ENCODE assay signal across 11 cellular contexts in genomic region chr1:15885269-15885668, GRCh38. TPM values are rescaled to one million over a fixed set of nuclear protein-coding genes. Genes with fewer than 3 reads are reported as not detected.
DNase-seq lines count a peak whose midpoint lies in the region; ATAC-seq and TF ChIP-seq lines count a peak whose summit lies in the region.
"Had no signal": no experiment of that assay in that cellular context is flagged by ENCODE, and none has a peak within 500 bp of the region (broad histone marks: within the 10 kb centered on the region; RNA-seq: fewer than 3 reads in every experiment).

No MANE protein-coding gene starts in this region.

- CTCF ChIA-PET in CD4-positive, alpha-beta T cell (lab: Charles Lee): interaction anchor here (1.1 kb wide), 1 partner anchor 11 kb away, joined by 3 read pairs; no protein-coding TSS in a partner anchor

- H3K9me3 Mint-ChIP-seq in CD4-positive, alpha-beta T cell: no peaks in the 10 kb centered on the region
- no peaks in the 10 kb centered on the region for H3K9me3 Mint-ChIP-seq in progenitor cell of endocrine pancreas (ENCODE audit: low read depth)

- no peak overlapping the region for H2AFZ ChIP-seq in OCI-LY1 (ENCODE audit: low read length)

- no peak overlapping the region for H3K27ac ChIP-seq in CD4-positive, alpha-beta T cell (ENCODE audit: low read depth, low read length)
- H3K27ac ChIP-seq in OCI-LY1 (ENCODE audit: low read depth, low read length, poor library complexity, severe bottlenecking) (peak overlapping the region; percentile 79), esophagus muscularis mucosa (replicated peaks in 1 of 4) (peak overlapping the region; percentile 80 to 93 (median 92)), mesendoderm (ENCODE audit: low read depth, low read length) (no peak overlapping the region)

- no peak overlapping the region for H3K4me3 Mint-ChIP-seq in CD4-positive, alpha-beta T cell
- no peak overlapping the region for H3K4me3 Mint-ChIP-seq in progenitor cell of endocrine pancreas (ENCODE audit: low read depth)
- H3K4me3 Mint-ChIP-seq: activated CD8-positive, alpha-beta T cell treated with anti-CD3 and anti-CD28 coated beads, Interleukin-2, amount 10 ng/mL, durations not matched to agents 7 days and 5 days had no signal

- no peak overlapping the region for H3K56ac ChIP-seq in mesendoderm (ENCODE audit: low read length)

- no peak for TF ChIP-seq POLR2A in esophagus muscularis mucosa (IDR thresholded peaks at IDR 0.05; ENCODE audit: low read depth)

- no peaks in the 10 kb centered on the region for H3K9me3 ChIP-seq in CD4-positive, alpha-beta T cell (ENCODE audit: control insufficient read depth, low read length)
- no peaks in the 10 kb centered on the region for H3K9me3 ChIP-seq in OCI-LY1 (ENCODE audit: low read length)
- H3K9me3 ChIP-seq in esophagus muscularis mucosa: no peaks in the 10 kb centered on the region

- H3K27me3 ChIP-seq in CD4-positive, alpha-beta T cell (ENCODE audit: control insufficient read depth, insufficient read depth, low read length): no peaks in the 10 kb centered on the region
- no peaks in the 10 kb centered on the region for H3K27me3 ChIP-seq in OCI-LY1 (ENCODE audit: insufficient read depth, low read length)
- H3K27me3 ChIP-seq in esophagus muscularis mucosa: no peaks in the 10 kb centered on the region
- H3K27me3 ChIP-seq in mesendoderm (ENCODE audit: insufficient read depth, low read length, poor library complexity): no peaks in the 10 kb centered on the region

- H3K23ac ChIP-seq in mesendoderm (ENCODE audit: low read length): no peak overlapping the region

- no peak overlapping the region for H2BK15ac ChIP-seq in mesendoderm (replicated peaks; ENCODE audit: low read depth)

- H3K4me1 ChIP-seq in OCI-LY1 (ENCODE audit: insufficient read depth, low read length, severe bottlenecking): peaks cover 49% of the 10 kb centered on the region
- H3K4me1 ChIP-seq in esophagus muscularis mucosa: peaks cover 36 to 87% (median 76%) of the 10 kb centered on the region in 4 donors
- peaks cover 2% of the 10 kb centered on the region for H3K4me1 ChIP-seq in mesendoderm (ENCODE audit: control insufficient read depth, low read depth, low read length)

- no peaks in the 10 kb centered on the region for H3F3A ChIP-seq in OCI-LY1 (ENCODE audit: insufficient read depth, low read length)

- peak overlapping the region; percentile 68 for H3K27ac Mint-ChIP-seq in CD4-positive, alpha-beta T cell
- peak overlapping the region; percentile 96 for H3K27ac Mint-ChIP-seq in progenitor cell of endocrine pancreas
- H3K27ac Mint-ChIP-seq: activated CD8-positive, alpha-beta T cell treated with anti-CD3 and anti-CD28 coated beads, Interleukin-2, amount 10 ng/mL, durations not matched to agents 7 days and 5 days had no signal

- no peaks in the 10 kb centered on the region for H4K20me1 ChIP-seq in OCI-LY1 (ENCODE audit: insufficient read depth, low read length)

- no peak overlapping the region for H4K5ac ChIP-seq in mesendoderm (ENCODE audit: low read length)

- H3K9me2 ChIP-seq in OCI-LY1 (ENCODE audit: low read depth, low read length): no peaks in the 10 kb centered on the region

- no peak overlapping the region for H3K18ac ChIP-seq in mesendoderm (ENCODE audit: low read length)

- WGBS in esophagus muscularis mucosa: 41% methylated on average over 5 of the region's 5 CpGs
- WGBS in mesendoderm (ENCODE audit: extremely low coverage, insufficient coverage, low lambda C conversion rate): no CpG with 5 or more reads among the region's 5 CpGs

- no peak overlapping the region for H2BK5ac ChIP-seq in mesendoderm (ENCODE audit: low read length)

- peak overlapping the region; percentile 39 for H3K4me3 ChIP-seq in OCI-LY1 (ENCODE audit: low read depth, low read length, poor library complexity, severe bottlenecking)
- H3K4me3 ChIP-seq in esophagus muscularis mucosa: peak overlapping the region; percentile 44 to 59 (median 48)
- no peak overlapping the region for H3K4me3 ChIP-seq in mesendoderm (ENCODE audit: low read length)

- peaks cover 69% of the 10 kb centered on the region for H3K4me1 Mint-ChIP-seq in CD4-positive, alpha-beta T cell (ENCODE audit: low read depth)
- H3K4me1 Mint-ChIP-seq in progenitor cell of endocrine pancreas (ENCODE audit: low read depth): peaks cover 22% of the 10 kb centered on the region

- H3K36me3 ChIP-seq in OCI-LY1 (ENCODE audit: insufficient read depth, low read length) (peaks cover 23% of the 10 kb centered on the region; the same call in 1 of the 2 replicates), esophagus muscularis mucosa (peaks cover 0 to 11% (median 4%) of the 10 kb centered on the region in 4 donors), mesendoderm (ENCODE audit: control insufficient read depth, insufficient read depth, low read length) (no peaks in the 10 kb centered on the region)

- H3K79me2 ChIP-seq in OCI-LY1 (ENCODE audit: insufficient read depth, low read length): peaks cover 97% of the 10 kb centered on the region
- H3K79me2 ChIP-seq in mesendoderm (ENCODE audit: control insufficient read depth, insufficient read depth, low read length): peaks cover 60% of the 10 kb centered on the region

- no peak for TF ChIP-seq EP300 in esophagus muscularis mucosa (IDR thresholded peaks at IDR 0.05)

- H2BK120ac ChIP-seq in mesendoderm (ENCODE audit: low read depth, low read length): no peak overlapping the region

- no peak for TF ChIP-seq CTCF in CD4-positive, alpha-beta T cell (IDR thresholded peaks at IDR 0.05)
- TF ChIP-seq CTCF in OCI-LY1 (IDR thresholded peaks at IDR 0.05; ENCODE audit: low read length) (no peak), esophagus muscularis mucosa (IDR thresholded peaks at IDR 0.05) (no peak), progenitor cell of endocrine pancreas (IDR thresholded peaks at IDR 0.05; ENCODE audit: unreplicated experiment) (no peak)

- POLR2A ChIA-PET in CD4-positive, alpha-beta T cell (lab: Charles Lee): no interaction called here

- no peak overlapping the region for H4K8ac ChIP-seq in mesendoderm (ENCODE audit: low read depth, low read length)

- H3K4me2 ChIP-seq in OCI-LY1 (ENCODE audit: low read length): peak overlapping the region; percentile 51
- no peak overlapping the region for H3K4me2 ChIP-seq in mesendoderm (ENCODE audit: low read length)

- intact Hi-C loops in CD4-positive, alpha-beta T cell (cut with DNase I, micrococcal nuclease): loop anchor here in 1 of 2 experiments (5.0 kb wide), 1 partner anchor 38 kb away; the partner anchor contains the start of gene SPEN
- intact Hi-C loops in esophagus muscularis mucosa (cut with DNase I): loop anchor here (2.0 kb wide), 1 partner anchor 32 kb away; no protein-coding TSS in a partner anchor

- no peaks in the 10 kb centered on the region for H3K27me3 Mint-ChIP-seq in CD4-positive, alpha-beta T cell
- no peaks in the 10 kb centered on the region for H3K27me3 Mint-ChIP-seq in progenitor cell of endocrine pancreas

- H3K79me1 ChIP-seq in mesendoderm (ENCODE audit: low read length): peaks cover 12% of the 10 kb centered on the region

- H3K9ac ChIP-seq in OCI-LY1 (ENCODE audit: low read length): peak overlapping the region; percentile 31; the same call in 1 of the 2 replicates
- H3K9ac ChIP-seq in mesendoderm (ENCODE audit: low read length): no peak overlapping the region

- H3K4ac ChIP-seq in mesendoderm (ENCODE audit: low read depth, low read length): no peak overlapping the region

- no peak for ATAC-seq in CD4-positive, alpha-beta T cell (ENCODE audit: poor library complexity)
- ATAC-seq in HG03469 (IDR thresholded peaks at IDR 0.05; ENCODE audit: unreplicated experiment): no peak

- no peak for DNase-seq in CD4-positive, alpha-beta T cell
- DNase-seq in esophagus muscularis mucosa (ENCODE audit: extremely low spot score) (no peak), progenitor cell of endocrine pancreas (ENCODE audit: low spot score, unreplicated experiment) (no peak), mesendoderm (no peak), putamen (ENCODE audit: low spot score) (no peak)
- DNase-seq in activated CD4-positive, CD25-positive, alpha-beta regulatory T cell treated with anti-CD3 and anti-CD28 coated beads, Interleukin-2, amount 50 U/mL, for 72 hours: no peak
- DNase-seq: activated CD8-positive, alpha-beta T cell treated with anti-CD3 and anti-CD28 coated beads, Interleukin-2, amount 10 ng/mL, durations not matched to agents 7 days and 5 days; NCI-H82; occipital lobe had no signal

- peaks cover 35% of the 10 kb centered on the region for H3K36me3 Mint-ChIP-seq in CD4-positive, alpha-beta T cell (ENCODE audit: low read depth)
- peaks cover 2% of the 10 kb centered on the region for H3K36me3 Mint-ChIP-seq in progenitor cell of endocrine pancreas (ENCODE audit: insufficient read depth)

- H2AK5ac ChIP-seq in mesendoderm (ENCODE audit: low read length): no peak overlapping the region

RNA-seq across cellular contexts. Expression of gene SPEN, which starts 37.8 kb away (rescaled TPM):
- total RNA-seq in CD4-positive, alpha-beta T cell: 10 to 100 TPM; 73.5 to 76.7 TPM
- 10 to 100 TPM; 34.6 to 49.9 (median 44.7) TPM for total RNA-seq in esophagus muscularis mucosa
- total RNA-seq in progenitor cell of endocrine pancreas: 55.8 and 58.0 TPM in 2 replicates
- 15.8 TPM for polyA plus RNA-seq in mesendoderm (2013, experiment 1 of 2)
- 15.8 TPM for polyA plus RNA-seq in mesendoderm (2013, experiment 2 of 2)

Comparison
In these comparisons a context has a peak if more than half of its experiments do, and no peak if none do; other contexts are left out.
1. H3K27ac ChIP-seq: peak in OCI-LY1 (single experiment) and esophagus muscularis mucosa (4 of 4); none in CD4-positive, alpha-beta T cell (single experiment) and mesendoderm (single experiment).